ENCODE assay signal across 1 cellular context in the genomic region with DNA sequence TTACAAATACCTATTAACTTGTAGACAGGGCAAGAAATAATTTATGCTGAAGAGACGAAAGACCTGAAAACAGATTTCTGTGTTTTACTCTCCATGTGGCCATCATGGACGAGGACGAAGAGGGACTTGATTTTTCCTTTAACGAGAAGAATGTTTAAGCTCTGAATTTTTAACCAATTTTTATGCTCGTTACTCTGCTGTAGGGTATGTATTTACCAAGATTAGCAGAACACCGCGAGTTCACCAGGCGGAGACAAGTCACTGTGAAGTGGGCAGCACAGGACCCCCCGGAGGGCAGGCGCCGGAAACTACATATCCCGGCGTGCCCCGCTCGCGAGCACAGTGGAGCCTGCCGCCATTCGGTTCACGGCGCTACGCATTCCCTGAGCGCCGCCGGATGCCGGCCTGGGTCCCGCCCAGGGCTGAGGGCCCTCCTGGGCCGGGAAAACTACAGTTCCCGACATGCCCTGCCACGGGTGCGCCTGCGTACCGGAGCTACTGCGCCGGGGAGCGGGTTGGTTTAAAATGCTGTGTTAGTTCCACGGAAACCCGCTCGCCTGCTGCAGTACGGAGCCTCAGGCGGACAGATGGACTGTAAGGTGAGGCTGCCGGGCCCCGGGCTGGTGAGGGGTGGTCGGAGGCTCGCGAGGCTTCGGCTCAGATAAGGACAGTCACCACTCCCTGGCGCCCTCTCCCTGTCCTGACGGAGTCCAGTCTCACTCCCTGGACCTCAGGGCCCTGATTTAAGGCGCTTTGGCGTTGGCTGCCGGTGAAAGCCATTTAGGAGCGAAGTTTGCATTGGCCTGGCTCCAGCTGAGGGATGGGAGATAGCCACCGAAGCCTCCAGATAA.
TF ChIP-seq lines count a peak whose summit lies in the region.

Gene CCDC150, plus strand, starts transcription at position 536 of the 851 bp plus-strand sequence. Its CDS starts 52 bp downstream, at position 588.

TF ChIP-seq in HepG2, 621 proteins besides CTCF, POLR2A, EP300 and RAD21 (continued from another document and continues in another):
- TF ChIP-seq ZNF770 (CRISPR knock-in tag; IDR thresholded peaks at IDR 0.05) (peak; percentile 64), TOE1 (CRISPR knock-in tag; IDR thresholded peaks at IDR 0.05) (peak; percentile 30; the same call in 1 of the 2 replicates), CAMTA2 (CRISPR knock-in tag; IDR thresholded peaks at IDR 0.05; ENCODE audit: borderline replicate concordance) (no peak; the same call in 1 of the 2 replicates), ZNF367 (CRISPR knock-in tag; IDR thresholded peaks at IDR 0.05; ENCODE audit: borderline replicate concordance) (no peak), ETV5 (CRISPR knock-in tag; IDR thresholded peaks at IDR 0.05; ENCODE audit: borderline replicate concordance) (peak; percentile 87), SNAPC2 (CRISPR knock-in tag; IDR thresholded peaks at IDR 0.05) (peak; percentile 93; the same call in 1 of the 2 replicates), ZNF792 (CRISPR knock-in tag; IDR thresholded peaks at IDR 0.05) (peak; percentile 82), SMARCE1 (IDR thresholded peaks at IDR 0.05; ENCODE audit: borderline replicate concordance) (no peak), FOXC1 (CRISPR knock-in tag; IDR thresholded peaks at IDR 0.05; ENCODE audit: borderline replicate concordance) (peak; percentile 96), RNF2 (conservative IDR thresholded peaks at IDR 0.05; ENCODE audit: low read depth) (peak; percentile 32; the same call in 1 of the 2 replicates), ZNF891 (CRISPR knock-in tag; IDR thresholded peaks at IDR 0.05) (peak; percentile 94; the same call in 1 of the 2 replicates), GATAD2A (CRISPR knock-in tag; IDR thresholded peaks at IDR 0.05) (peak; percentile 50; the same call in 1 of the 2 replicates), SIN3A (IDR thresholded peaks at IDR 0.05; ENCODE audit: borderline replicate concordance, low read depth, low read length) (peak; percentile 100), HDAC1 (CRISPR knock-in tag; IDR thresholded peaks at IDR 0.05) (peak; percentile 100), SALL1 (CRISPR knock-in tag; IDR thresholded peaks at IDR 0.05) (peak; percentile 94), ZNF776 (CRISPR knock-in tag; IDR thresholded peaks at IDR 0.05) (no peak; the same call in 1 of the 2 replicates), TCF7L2 (IDR thresholded peaks at IDR 0.05; ENCODE audit: low read depth, low read length) (no peak), SAP130 (CRISPR knock-in tag; IDR thresholded peaks at IDR 0.05; ENCODE audit: low read depth) (peak; percentile 100), KLF15 (CRISPR knock-in tag; IDR thresholded peaks at IDR 0.05; ENCODE audit: borderline replicate concordance) (no peak; the same call in 1 of the 2 replicates), MAFK (conservative IDR thresholded peaks at IDR 0.05 in 1 of 2, IDR thresholded peaks at IDR 0.05 in 1 of 2; ENCODE audit: low read length in 2 of 2) (no peak), PLRG1 (conservative IDR thresholded peaks at IDR 0.05) (no peak), SIX4 (CRISPR knock-in tag; IDR thresholded peaks at IDR 0.05) (0 out of 2 replicates have a peak, but pooled peaks have one; percentile 15), ZNF180 (CRISPR knock-in tag; IDR thresholded peaks at IDR 0.05; ENCODE audit: borderline replicate concordance, low read depth) (no peak), ZNF660 (CRISPR knock-in tag; IDR thresholded peaks at IDR 0.05; ENCODE audit: borderline replicate concordance, low read depth) (no peak), ZNF232 (CRISPR knock-in tag; IDR thresholded peaks at IDR 0.05; ENCODE audit: borderline replicate concordance) (peak; percentile 53; the same call in 1 of the 2 replicates), HOXD1 (CRISPR knock-in tag; IDR thresholded peaks at IDR 0.05) (no peak), WIZ (CRISPR knock-in tag; IDR thresholded peaks at IDR 0.05) (peak; percentile 50; the same call in 1 of the 2 replicates), TAF1 (CRISPR knock-in tag; IDR thresholded peaks at IDR 0.05) (peak; percentile 83), SMYD3 (CRISPR knock-in tag; IDR thresholded peaks at IDR 0.05) (peak; percentile 86; the same call in 1 of the 2 replicates), HMG20A (CRISPR knock-in tag; IDR thresholded peaks at IDR 0.05; ENCODE audit: borderline replicate concordance) (peak; percentile 23; the same call in 1 of the 2 replicates), KLF16 (CRISPR knock-in tag; IDR thresholded peaks at IDR 0.05) (peak in 1 of 2 experiments; percentile 94; a peak in 2 of 4 replicates), NR2F6 (IDR thresholded peaks at IDR 0.05) (no peak), NR2F6 (CRISPR knock-in tag; IDR thresholded peaks at IDR 0.05) (no peak), SCMH1 (CRISPR knock-in tag; IDR thresholded peaks at IDR 0.05; ENCODE audit: borderline replicate concordance) (no peak), ZNF550 (CRISPR knock-in tag; IDR thresholded peaks at IDR 0.05; ENCODE audit: borderline replicate concordance) (no peak), MIER2 (CRISPR knock-in tag; IDR thresholded peaks at IDR 0.05) (no peak; the same call in 1 of the 2 replicates), ZNF451 (CRISPR knock-in tag; IDR thresholded peaks at IDR 0.05) (peak; percentile 95), KDM3A (CRISPR knock-in tag; IDR thresholded peaks at IDR 0.05; ENCODE audit: low read depth) (peak; percentile 89; the same call in 1 of the 2 replicates), ZMAT3 (CRISPR knock-in tag; conservative IDR thresholded peaks at IDR 0.05) (0 out of 2 replicates have a peak, but pooled peaks have one; percentile 29), NFYB (CRISPR knock-in tag; IDR thresholded peaks at IDR 0.05) (peak; percentile 70), FOXP4 (CRISPR knock-in tag; IDR thresholded peaks at IDR 0.05) (peak; percentile 62)
- TF ChIP-seq, protein P1, sequence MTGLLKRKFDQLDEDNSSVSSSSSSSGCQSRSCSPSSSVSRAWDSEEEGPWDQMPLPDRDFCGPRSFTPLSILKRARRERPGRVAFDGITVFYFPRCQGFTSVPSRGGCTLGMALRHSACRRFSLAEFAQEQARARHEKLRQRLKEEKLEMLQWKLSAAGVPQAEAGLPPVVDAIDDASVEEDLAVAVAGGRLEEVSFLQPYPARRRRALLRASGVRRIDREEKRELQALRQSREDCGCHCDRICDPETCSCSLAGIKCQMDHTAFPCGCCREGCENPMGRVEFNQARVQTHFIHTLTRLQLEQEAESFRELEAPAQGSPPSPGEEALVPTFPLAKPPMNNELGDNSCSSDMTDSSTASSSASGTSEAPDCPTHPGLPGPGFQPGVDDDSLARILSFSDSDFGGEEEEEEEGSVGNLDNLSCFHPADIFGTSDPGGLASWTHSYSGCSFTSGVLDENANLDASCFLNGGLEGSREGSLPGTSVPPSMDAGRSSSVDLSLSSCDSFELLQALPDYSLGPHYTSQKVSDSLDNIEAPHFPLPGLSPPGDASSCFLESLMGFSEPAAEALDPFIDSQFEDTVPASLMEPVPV (CRISPR knock-in tag; IDR thresholded peaks at IDR 0.05): peak; percentile 89; the same call in 1 of the 2 replicates
- TF ChIP-seq, protein P2, sequence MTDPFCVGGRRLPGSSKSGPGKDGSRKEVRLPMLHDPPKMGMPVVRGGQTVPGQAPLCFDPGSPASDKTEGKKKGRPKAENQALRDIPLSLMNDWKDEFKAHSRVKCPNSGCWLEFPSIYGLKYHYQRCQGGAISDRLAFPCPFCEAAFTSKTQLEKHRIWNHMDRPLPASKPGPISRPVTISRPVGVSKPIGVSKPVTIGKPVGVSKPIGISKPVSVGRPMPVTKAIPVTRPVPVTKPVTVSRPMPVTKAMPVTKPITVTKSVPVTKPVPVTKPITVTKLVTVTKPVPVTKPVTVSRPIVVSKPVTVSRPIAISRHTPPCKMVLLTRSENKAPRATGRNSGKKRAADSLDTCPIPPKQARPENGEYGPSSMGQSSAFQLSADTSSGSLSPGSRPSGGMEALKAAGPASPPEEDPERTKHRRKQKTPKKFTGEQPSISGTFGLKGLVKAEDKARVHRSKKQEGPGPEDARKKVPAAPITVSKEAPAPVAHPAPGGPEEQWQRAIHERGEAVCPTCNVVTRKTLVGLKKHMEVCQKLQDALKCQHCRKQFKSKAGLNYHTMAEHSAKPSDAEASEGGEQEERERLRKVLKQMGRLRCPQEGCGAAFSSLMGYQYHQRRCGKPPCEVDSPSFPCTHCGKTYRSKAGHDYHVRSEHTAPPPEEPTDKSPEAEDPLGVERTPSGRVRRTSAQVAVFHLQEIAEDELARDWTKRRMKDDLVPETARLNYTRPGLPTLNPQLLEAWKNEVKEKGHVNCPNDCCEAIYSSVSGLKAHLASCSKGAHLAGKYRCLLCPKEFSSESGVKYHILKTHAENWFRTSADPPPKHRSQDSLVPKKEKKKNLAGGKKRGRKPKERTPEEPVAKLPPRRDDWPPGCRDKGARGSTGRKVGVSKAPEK (CRISPR knock-in tag; IDR thresholded peaks at IDR 0.05; ENCODE audit: borderline replicate concordance): peak; percentile 58; the same call in 1 of the 2 replicates
- TF ChIP-seq, protein P3, sequence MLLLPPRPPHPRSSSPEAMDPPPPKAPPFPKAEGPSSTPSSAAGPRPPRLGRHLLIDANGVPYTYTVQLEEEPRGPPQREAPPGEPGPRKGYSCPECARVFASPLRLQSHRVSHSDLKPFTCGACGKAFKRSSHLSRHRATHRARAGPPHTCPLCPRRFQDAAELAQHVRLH (CRISPR knock-in tag; IDR thresholded peaks at IDR 0.05; ENCODE audit: borderline replicate concordance, low read depth): peak; percentile 80; the same call in 1 of the 2 replicates
- TF ChIP-seq, protein P4, sequence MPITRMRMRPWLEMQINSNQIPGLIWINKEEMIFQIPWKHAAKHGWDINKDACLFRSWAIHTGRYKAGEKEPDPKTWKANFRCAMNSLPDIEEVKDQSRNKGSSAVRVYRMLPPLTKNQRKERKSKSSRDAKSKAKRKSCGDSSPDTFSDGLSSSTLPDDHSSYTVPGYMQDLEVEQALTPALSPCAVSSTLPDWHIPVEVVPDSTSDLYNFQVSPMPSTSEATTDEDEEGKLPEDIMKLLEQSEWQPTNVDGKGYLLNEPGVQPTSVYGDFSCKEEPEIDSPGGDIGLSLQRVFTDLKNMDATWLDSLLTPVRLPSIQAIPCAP (CRISPR knock-in tag; IDR thresholded peaks at IDR 0.05; ENCODE audit: low read depth): no peak
- TF ChIP-seq, protein P5, sequence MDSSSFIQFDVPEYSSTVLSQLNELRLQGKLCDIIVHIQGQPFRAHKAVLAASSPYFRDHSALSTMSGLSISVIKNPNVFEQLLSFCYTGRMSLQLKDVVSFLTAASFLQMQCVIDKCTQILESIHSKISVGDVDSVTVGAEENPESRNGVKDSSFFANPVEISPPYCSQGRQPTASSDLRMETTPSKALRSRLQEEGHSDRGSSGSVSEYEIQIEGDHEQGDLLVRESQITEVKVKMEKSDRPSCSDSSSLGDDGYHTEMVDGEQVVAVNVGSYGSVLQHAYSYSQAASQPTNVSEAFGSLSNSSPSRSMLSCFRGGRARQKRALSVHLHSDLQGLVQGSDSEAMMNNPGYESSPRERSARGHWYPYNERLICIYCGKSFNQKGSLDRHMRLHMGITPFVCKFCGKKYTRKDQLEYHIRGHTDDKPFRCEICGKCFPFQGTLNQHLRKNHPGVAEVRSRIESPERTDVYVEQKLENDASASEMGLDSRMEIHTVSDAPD (CRISPR knock-in tag; IDR thresholded peaks at IDR 0.05): peak; percentile 82; the same call in 1 of the 2 replicates
- TF ChIP-seq, protein P6, sequence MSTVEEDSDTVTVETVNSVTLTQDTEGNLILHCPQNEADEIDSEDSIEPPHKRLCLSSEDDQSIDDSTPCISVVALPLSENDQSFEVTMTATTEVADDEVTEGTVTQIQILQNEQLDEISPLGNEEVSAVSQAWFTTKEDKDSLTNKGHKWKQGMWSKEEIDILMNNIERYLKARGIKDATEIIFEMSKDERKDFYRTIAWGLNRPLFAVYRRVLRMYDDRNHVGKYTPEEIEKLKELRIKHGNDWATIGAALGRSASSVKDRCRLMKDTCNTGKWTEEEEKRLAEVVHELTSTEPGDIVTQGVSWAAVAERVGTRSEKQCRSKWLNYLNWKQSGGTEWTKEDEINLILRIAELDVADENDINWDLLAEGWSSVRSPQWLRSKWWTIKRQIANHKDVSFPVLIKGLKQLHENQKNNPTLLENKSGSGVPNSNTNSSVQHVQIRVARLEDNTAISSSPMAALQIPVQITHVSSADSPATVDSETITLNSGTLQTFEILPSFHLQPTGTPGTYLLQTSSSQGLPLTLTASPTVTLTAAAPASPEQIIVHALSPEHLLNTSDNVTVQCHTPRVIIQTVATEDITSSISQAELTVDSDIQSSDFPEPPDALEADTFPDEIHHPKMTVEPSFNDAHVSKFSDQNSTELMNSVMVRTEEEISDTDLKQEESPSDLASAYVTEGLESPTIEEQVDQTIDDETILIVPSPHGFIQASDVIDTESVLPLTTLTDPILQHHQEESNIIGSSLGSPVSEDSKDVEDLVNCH (CRISPR knock-in tag; IDR thresholded peaks at IDR 0.05): no peak
- TF ChIP-seq, protein P7, sequence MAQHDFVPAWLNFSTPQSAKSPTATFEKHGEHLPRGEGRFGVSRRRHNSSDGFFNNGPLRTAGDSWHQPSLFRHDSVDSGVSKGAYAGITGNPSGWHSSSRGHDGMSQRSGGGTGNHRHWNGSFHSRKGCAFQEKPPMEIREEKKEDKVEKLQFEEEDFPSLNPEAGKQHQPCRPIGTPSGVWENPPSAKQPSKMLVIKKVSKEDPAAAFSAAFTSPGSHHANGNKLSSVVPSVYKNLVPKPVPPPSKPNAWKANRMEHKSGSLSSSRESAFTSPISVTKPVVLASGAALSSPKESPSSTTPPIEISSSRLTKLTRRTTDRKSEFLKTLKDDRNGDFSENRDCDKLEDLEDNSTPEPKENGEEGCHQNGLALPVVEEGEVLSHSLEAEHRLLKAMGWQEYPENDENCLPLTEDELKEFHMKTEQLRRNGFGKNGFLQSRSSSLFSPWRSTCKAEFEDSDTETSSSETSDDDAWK (CRISPR knock-in tag; IDR thresholded peaks at IDR 0.05): no peak
